In the genomic region with DNA sequence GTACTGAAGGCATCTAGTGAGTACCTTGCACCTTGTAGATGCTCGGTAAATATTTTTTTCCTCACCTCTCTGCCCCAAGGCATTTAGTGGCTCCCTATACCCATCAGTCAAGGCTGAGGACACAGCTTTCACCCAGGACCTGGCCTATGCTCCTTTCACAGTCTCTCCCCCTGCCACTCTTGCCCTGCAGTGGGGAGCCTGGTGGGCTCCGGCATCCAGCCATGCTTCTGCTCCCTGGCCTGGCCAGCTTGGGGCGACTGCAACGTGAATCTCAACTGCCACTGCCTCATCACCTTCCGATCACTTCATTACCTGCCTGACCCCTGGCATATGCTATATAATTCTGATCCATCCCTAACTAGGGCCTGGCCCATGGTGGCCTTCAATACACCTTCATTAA, we compare ENCODE assay signal across 31 cellular contexts. TPM values are rescaled to one million over a fixed set of nuclear protein-coding genes. Genes with fewer than 3 reads are reported as not detected.
DNase-seq lines count a peak whose midpoint lies in the region; ATAC-seq and TF ChIP-seq lines count a peak whose summit lies in the region.
"Had no signal": no experiment of that assay in that cellular context is flagged by ENCODE, and none has a peak within 500 bp of the region (broad histone marks: within the 10 kb centered on the region; RNA-seq: fewer than 3 reads in every experiment).

No MANE protein-coding gene starts in this region.

- H3K27ac Mint-ChIP-seq in CD8-positive, alpha-beta T cell: no peak overlapping the region
- H3K27ac Mint-ChIP-seq: activated T-cell treated with anti-CD3 and anti-CD28 coated beads, Interleukin-2, amount 50 U/mL, for 24 hours had no signal

- CTCF ChIA-PET in CD8-positive, alpha-beta T cell (lab: Charles Lee): interaction anchor here (0.5 to 12.9 kb wide), 6 partner anchors 8 to 180 kb away, joined by 3 to 74 read pairs (median 10); no protein-coding TSS in a partner anchor

- H3K4me3 ChIP-seq in BLaER1 (no peak overlapping the region), dorsolateral prefrontal cortex (peak overlapping the region in 43 of 59 donors; percentile 2 to 57 (median 26)), neutrophil (ENCODE audit: low read depth in 1 of 2, low read length in 1 of 2) (peak overlapping the region; percentile 50 to 56), left ventricle myocardium inferior (no peak overlapping the region)
- peak overlapping the region; percentile 22 for H3K4me3 ChIP-seq in CD8-positive, alpha-beta T cell (ENCODE audit: low read depth, low read length)
- H3K4me3 ChIP-seq: body of pancreas, gastroesophageal sphincter, hepatocyte, mucosa of descending colon, ovary, PC-9, smooth muscle cell had no signal

- H3K9me3 ChIP-seq in BLaER1 (no peaks in the 10 kb centered on the region), neutrophil (no peaks in the 10 kb centered on the region), left ventricle myocardium inferior (replicated peaks) (no peaks in the 10 kb centered on the region)
- no peaks in the 10 kb centered on the region for H3K9me3 ChIP-seq in CD8-positive, alpha-beta T cell (ENCODE audit: low read length)
- H3K9me3 ChIP-seq: body of pancreas, Caco-2, gastroesophageal sphincter, mucosa of descending colon, ovary, SK-N-SH, tibial nerve had no signal

- H3K27ac ChIP-seq in BLaER1: 0 out of 2 replicates have a peak overlapping the region, but pooled peaks have one; percentile 42
- no peak overlapping the region for H3K27ac ChIP-seq in CD8-positive, alpha-beta T cell (ENCODE audit: low read depth, low read length)
- H3K27ac ChIP-seq in dorsolateral prefrontal cortex: peak overlapping the region in 12 of 59 donors; percentile 18 to 60 (median 43)
- peak overlapping the region; percentile 39 for H3K27ac ChIP-seq in neutrophil
- no peak overlapping the region for H3K27ac ChIP-seq in left ventricle myocardium inferior (replicated peaks)
- H3K27ac ChIP-seq: body of pancreas, gastroesophageal sphincter, hepatocyte, ovary, PC-9 had no signal

- POLR2A ChIA-PET in CD8-positive, alpha-beta T cell (lab: Charles Lee): no interaction called here

- no peaks in the 10 kb centered on the region for H3K36me3 ChIP-seq in BLaER1
- H3K36me3 ChIP-seq in CD8-positive, alpha-beta T cell (ENCODE audit: insufficient read depth, low read length): no peaks in the 10 kb centered on the region
- no peaks in the 10 kb centered on the region for H3K36me3 ChIP-seq in neutrophil
- no peaks in the 10 kb centered on the region for H3K36me3 ChIP-seq in left ventricle myocardium inferior
- H3K36me3 ChIP-seq: gastroesophageal sphincter, ovary, tibial nerve had no signal

- TF ChIP-seq CTCF in CD8-positive, alpha-beta T cell (IDR thresholded peaks at IDR 0.05): no peak
- TF ChIP-seq CTCF in dorsolateral prefrontal cortex (IDR thresholded peaks at IDR 0.05 in 54 of 56, conservative IDR thresholded peaks at IDR 0.05 in 2 of 56; ENCODE audit: low read depth in 1 of 56, partially characterized antibody in 56 of 56): no peak
- TF ChIP-seq CTCF in neutrophil (IDR thresholded peaks at IDR 0.05): no peak
- no peak for TF ChIP-seq CTCF in left ventricle myocardium inferior (IDR thresholded peaks at IDR 0.05; ENCODE audit: borderline replicate concordance)

- ATAC-seq in CD8-positive, alpha-beta T cell: no peak
- ATAC-seq in HG03521 (IDR thresholded peaks at IDR 0.05; ENCODE audit: unreplicated experiment): no peak
- ATAC-seq: body of pancreas, gastroesophageal sphincter, mucosa of descending colon had no signal

- no peaks in the 10 kb centered on the region for H3K9me3 Mint-ChIP-seq in CD8-positive, alpha-beta T cell
- H3K9me3 Mint-ChIP-seq: activated T-cell treated with anti-CD3 and anti-CD28 coated beads, Interleukin-2, amount 50 U/mL, for 24 hours; nephron had no signal

- no peaks in the 10 kb centered on the region for H4K20me1 ChIP-seq in BLaER1

- H3K27me3 ChIP-seq in BLaER1: no peaks in the 10 kb centered on the region
- no peaks in the 10 kb centered on the region for H3K27me3 ChIP-seq in CD8-positive, alpha-beta T cell (ENCODE audit: insufficient read depth, low read length)
- peaks cover 0 to 5% (median 0%) of the 10 kb centered on the region in 45 donors for H3K27me3 ChIP-seq in dorsolateral prefrontal cortex
- H3K27me3 ChIP-seq in neutrophil: no peaks in the 10 kb centered on the region
- no peaks in the 10 kb centered on the region for H3K27me3 ChIP-seq in left ventricle myocardium inferior (ENCODE audit: low read depth)
- H3K27me3 ChIP-seq: body of pancreas, gastroesophageal sphincter, hepatocyte, ovary, tibial nerve had no signal

- DNase-seq in CD8-positive, alpha-beta T cell: no peak
- DNase-seq in dorsolateral prefrontal cortex: no peak
- DNase-seq in left ventricle myocardium inferior: no peak
- DNase-seq in activated CD4-positive, alpha-beta T cell treated with anti-CD3 and anti-CD28 coated beads, Interleukin-2, amount 50 U/mL, for 1 hour: no peak
- DNase-seq: activated CD4-positive, alpha-beta T cell treated with anti-CD3 and anti-CD28 coated beads for 1 hour; activated gamma-delta T cell treated with Interleukin-2 at 50 U/mL for 16 hours; activated T-cell treated with anti-CD3 and anti-CD28 coated beads, Interleukin-2, amount 50 U/mL, for 24 hours; body of pancreas; Caco-2; DMS79; Karpas-422; mucosa of descending colon; NCI-H1436 treated with DMSO at 0.1 percent for 48 hours; NCI-H2081 treated with DMSO at 0.1 percent for 48 hours; NCI-H2227 treated with DMSO at 0.1 percent for 48 hours; NCI-H526 treated with DMSO at 0.1 percent for 48 hours; NK-92 treated with Interleukin-12 subunit alpha and Interleukin-12 subunit beta, amount 100 ng/mL, for 24 hours; ovary; PC-9; SK-N-SH had no signal

- no peaks in the 10 kb centered on the region for H3K36me3 Mint-ChIP-seq in CD8-positive, alpha-beta T cell

- peak overlapping the region; percentile 68 for H3K4me2 ChIP-seq in BLaER1
- H3K4me2 ChIP-seq: hepatocyte, PC-9, SK-N-SH, smooth muscle cell had no signal

- intact Hi-C loops in CD8-positive, alpha-beta T cell (cut with DNase I, micrococcal nuclease): no loop called here
- intact Hi-C loops in dorsolateral prefrontal cortex (cut with DNase I): loop anchor here in 1 of 2 donors (5.0 kb wide), 1 partner anchor 73 kb away; no protein-coding TSS in a partner anchor
- intact Hi-C loops in left ventricle myocardium inferior (cut with micrococcal nuclease): no loop called here

- H3K27me3 Mint-ChIP-seq in CD8-positive, alpha-beta T cell (ENCODE audit: low read depth): no peaks in the 10 kb centered on the region
- H3K27me3 Mint-ChIP-seq: activated T-cell treated with anti-CD3 and anti-CD28 coated beads, Interleukin-2, amount 50 U/mL, for 24 hours had no signal

- peaks cover 26% of the 10 kb centered on the region for H3K4me1 Mint-ChIP-seq in CD8-positive, alpha-beta T cell (ENCODE audit: low read depth)

- peaks cover 48% of the 10 kb centered on the region for H3K4me1 ChIP-seq in BLaER1
- H3K4me1 ChIP-seq in CD8-positive, alpha-beta T cell (ENCODE audit: insufficient read depth, low read length): no peaks in the 10 kb centered on the region
- peaks cover 45% of the 10 kb centered on the region in 2 experiments for H3K4me1 ChIP-seq in neutrophil (ENCODE audit: control insufficient read depth in 1 of 2, insufficient read depth in 1 of 2, low read depth in 1 of 2, low read length in 1 of 2)
- H3K4me1 ChIP-seq in left ventricle myocardium inferior: peaks cover 11% of the 10 kb centered on the region
- H3K4me1 ChIP-seq: body of pancreas, gastroesophageal sphincter had no signal

- H3K9ac ChIP-seq in BLaER1: no peak overlapping the region
- H3K9ac ChIP-seq: SK-N-SH had no signal

- no peak overlapping the region for H3K4me3 Mint-ChIP-seq in CD8-positive, alpha-beta T cell
- H3K4me3 Mint-ChIP-seq: activated T-cell treated with anti-CD3 and anti-CD28 coated beads, Interleukin-2, amount 50 U/mL, for 24 hours had no signal

RNA-seq across cellular contexts. Expression of a gene that starts 0.7 kb away (rescaled TPM):
- total RNA-seq in CD8-positive, alpha-beta T cell: under 1 TPM; 0.42 to 0.49 TPM
- total RNA-seq in dorsolateral prefrontal cortex (10 to 100 TPM in 97 of 120 experiments, 1 to 10 TPM in 23; 1.4 to 62.4 (median 16.5) TPM), left ventricle myocardium inferior (0.82 TPM)
- total RNA-seq: endothelial cell of umbilical vein, lung microvascular endothelial cell, PC-9, smooth muscle cell had no signal

RNA-seq across cellular contexts. Expression of a gene that starts 48.9 kb away (rescaled TPM):
- total RNA-seq in CD8-positive, alpha-beta T cell: under 1 TPM in 1 of 2 experiments, not detected in 1; 0.61 TPM
- total RNA-seq in dorsolateral prefrontal cortex: under 1 TPM in 1 of 120 experiments, not detected in 119; 0.38 TPM
- not detected for total RNA-seq in left ventricle myocardium inferior
- total RNA-seq: body of pancreas, Caco-2, endothelial cell of umbilical vein, fibroblast of lung, gastroesophageal sphincter, hepatocyte, lung microvascular endothelial cell, ovary, PC-9, smooth muscle cell, tibial nerve had no signal

Comparison
In these comparisons a context has a peak if more than half of its experiments do, and no peak if none do; other contexts are left out.
1. H3K27ac ChIP-seq: peak in BLaER1 (single experiment) and neutrophil (single experiment); none in CD8-positive, alpha-beta T cell (single experiment) and left ventricle myocardium inferior (single experiment).
2. H3K4me3 ChIP-seq: peak in CD8-positive, alpha-beta T cell (single experiment), dorsolateral prefrontal cortex (43 of 59) and neutrophil (2 of 2); none in BLaER1 (single experiment) and left ventricle myocardium inferior (single experiment).